In genomic region chr10:120456626-120457430, GRCh38 we compare ENCODE assay signal across 1 cellular context.
A peak's percentile ranks its signal among the peaks of the same experiment; 100 is the strongest.
TF ChIP-seq lines count a peak whose summit lies in the region.

Gene PLPP4, plus strand, starts transcription at chr10:120457227. Its CDS starts 79 bp downstream, at chr10:120457306.

TF ChIP-seq in GM12878, 131 proteins besides CTCF, POLR2A, EP300 and RAD21 (continued from another document):
- TF ChIP-seq SUZ12 (IDR thresholded peaks at IDR 0.05; ENCODE audit: unreplicated experiment): peak; percentile 15
